Comparison of ENCODE assay signal across 1 cellular context in genomic region chr16:66614161-66614802, GRCh38.
TF ChIP-seq lines count a peak whose summit lies in the region.

No MANE protein-coding gene starts in this region.

TF ChIP-seq in HepG2, 621 proteins besides CTCF, POLR2A, EP300 and RAD21 (continued from another document):
- no peak for TF ChIP-seq SNAPC4 (CRISPR knock-in tag; IDR thresholded peaks at IDR 0.05)
- TF ChIP-seq NPAS2 (CRISPR knock-in tag; IDR thresholded peaks at IDR 0.05; ENCODE audit: borderline replicate concordance): no peak
- no peak for TF ChIP-seq BATF2 (CRISPR knock-in tag; IDR thresholded peaks at IDR 0.05)
- no peak for TF ChIP-seq ADNP (CRISPR knock-in tag; IDR thresholded peaks at IDR 0.05)
- TF ChIP-seq NFATC3 (CRISPR knock-in tag; IDR thresholded peaks at IDR 0.05): no peak
- TF ChIP-seq ZNF512 (CRISPR knock-in tag; IDR thresholded peaks at IDR 0.05): no peak
- 0 out of 2 replicates have a peak, but pooled peaks have one; percentile 25 for TF ChIP-seq PITX1 (CRISPR knock-in tag; IDR thresholded peaks at IDR 0.05)
TF ChIP-seq in HepG2: peak in this region for 23.
